In genomic region chr11:114115406-114116054, GRCh38 we compare ENCODE assay signal across 1 cellular context.
TF ChIP-seq lines count a peak whose summit lies in the region.

No MANE protein-coding gene starts in this region.

TF ChIP-seq in SK-N-SH, 30 proteins besides CTCF, POLR2A, EP300 and RAD21:
- TF ChIP-seq FOXJ3 (CRISPR knock-in tag; IDR thresholded peaks at IDR 0.05) (no peak), TAF1 (IDR thresholded peaks at IDR 0.05; ENCODE audit: borderline replicate concordance, low read depth, low read length) (no peak), FOXM1 (IDR thresholded peaks at IDR 0.05; ENCODE audit: low read depth) (no peak), EZH2phosphoT487 (IDR thresholded peaks at IDR 0.05; ENCODE audit: borderline replicate concordance, low read depth) (no peak), SIN3A (IDR thresholded peaks at IDR 0.05; ENCODE audit: borderline replicate concordance, low read depth, low read length) (no peak), MAX (IDR thresholded peaks at IDR 0.05; ENCODE audit: low read depth) (no peak), JUND (IDR thresholded peaks at IDR 0.05) (no peak), TEAD4 (IDR thresholded peaks at IDR 0.05; ENCODE audit: borderline replicate concordance, insufficient read depth) (no peak), RCOR1 (IDR thresholded peaks at IDR 0.05; ENCODE audit: low read length) (no peak), NRF1 (IDR thresholded peaks at IDR 0.05; ENCODE audit: low read depth, low read length) (no peak), MXI1 (IDR thresholded peaks at IDR 0.05; ENCODE audit: low read depth, low read length) (no peak), ELF1 (IDR thresholded peaks at IDR 0.05) (no peak), RXRA (IDR thresholded peaks at IDR 0.05; ENCODE audit: borderline replicate concordance, low read depth) (no peak), PBX3 (IDR thresholded peaks at IDR 0.05) (no peak), POLR2AphosphoS5 (IDR thresholded peaks at IDR 0.05; ENCODE audit: low read depth, low read length) (no peak), RFX5 (IDR thresholded peaks at IDR 0.05; ENCODE audit: low read length) (no peak), NFIC (IDR thresholded peaks at IDR 0.05; ENCODE audit: borderline replicate concordance) (no peak)
- TF ChIP-seq, protein P1, sequence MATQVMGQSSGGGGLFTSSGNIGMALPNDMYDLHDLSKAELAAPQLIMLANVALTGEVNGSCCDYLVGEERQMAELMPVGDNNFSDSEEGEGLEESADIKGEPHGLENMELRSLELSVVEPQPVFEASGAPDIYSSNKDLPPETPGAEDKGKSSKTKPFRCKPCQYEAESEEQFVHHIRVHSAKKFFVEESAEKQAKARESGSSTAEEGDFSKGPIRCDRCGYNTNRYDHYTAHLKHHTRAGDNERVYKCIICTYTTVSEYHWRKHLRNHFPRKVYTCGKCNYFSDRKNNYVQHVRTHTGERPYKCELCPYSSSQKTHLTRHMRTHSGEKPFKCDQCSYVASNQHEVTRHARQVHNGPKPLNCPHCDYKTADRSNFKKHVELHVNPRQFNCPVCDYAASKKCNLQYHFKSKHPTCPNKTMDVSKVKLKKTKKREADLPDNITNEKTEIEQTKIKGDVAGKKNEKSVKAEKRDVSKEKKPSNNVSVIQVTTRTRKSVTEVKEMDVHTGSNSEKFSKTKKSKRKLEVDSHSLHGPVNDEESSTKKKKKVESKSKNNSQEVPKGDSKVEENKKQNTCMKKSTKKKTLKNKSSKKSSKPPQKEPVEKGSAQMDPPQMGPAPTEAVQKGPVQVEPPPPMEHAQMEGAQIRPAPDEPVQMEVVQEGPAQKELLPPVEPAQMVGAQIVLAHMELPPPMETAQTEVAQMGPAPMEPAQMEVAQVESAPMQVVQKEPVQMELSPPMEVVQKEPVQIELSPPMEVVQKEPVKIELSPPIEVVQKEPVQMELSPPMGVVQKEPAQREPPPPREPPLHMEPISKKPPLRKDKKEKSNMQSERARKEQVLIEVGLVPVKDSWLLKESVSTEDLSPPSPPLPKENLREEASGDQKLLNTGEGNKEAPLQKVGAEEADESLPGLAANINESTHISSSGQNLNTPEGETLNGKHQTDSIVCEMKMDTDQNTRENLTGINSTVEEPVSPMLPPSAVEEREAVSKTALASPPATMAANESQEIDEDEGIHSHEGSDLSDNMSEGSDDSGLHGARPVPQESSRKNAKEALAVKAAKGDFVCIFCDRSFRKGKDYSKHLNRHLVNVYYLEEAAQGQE (IDR thresholded peaks at IDR 0.05; ENCODE audit: low read depth, low read length) = no peak
